Comparison of ENCODE assay signal across 27 cellular contexts in genomic region chr1:219574484-219575087, GRCh38. TPM values are rescaled to one million over a fixed set of nuclear protein-coding genes. Genes with fewer than 3 reads are reported as not detected.
"Had no signal": no experiment of that assay in that cellular context is flagged by ENCODE, and none has a peak within 500 bp of the region (broad histone marks: within the 10 kb centered on the region; RNA-seq: fewer than 3 reads in every experiment).

No MANE protein-coding gene starts in this region.

- H3K9me3 Mint-ChIP-seq: activated naive CD4-positive, alpha-beta T cell treated with anti-CD3 and anti-CD28 coated beads, Interleukin-2, amount 50 U/mL, for 24 hours; activated T-helper 1 cell treated with anti-CD3 and anti-CD28 coated beads, Interleukin-12 subunit alpha, Interleukin-12 subunit beta, Interleukin-2, Interleukin-4 antibody, amounts not matched to agents 30 ng/mL and 10 ng/mL and 1 ng/mL, durations not matched to agents 14 hours and 24 hours and 36 hours; type B pancreatic cell had no signal

- H3K27ac Mint-ChIP-seq: activated CD8-positive, alpha-beta T cell treated with anti-CD3 and anti-CD28 coated beads, Interleukin-2, amount 10 ng/mL, durations not matched to agents 7 days and 5 days; activated naive CD4-positive, alpha-beta T cell treated with anti-CD3 and anti-CD28 coated beads, Interleukin-2, amount 50 U/mL, for 24 hours; activated T-helper 1 cell treated with anti-CD3 and anti-CD28 coated beads, Interleukin-12 subunit alpha, Interleukin-12 subunit beta, Interleukin-2, Interleukin-4 antibody, amounts not matched to agents 30 ng/mL and 10 ng/mL and 1 ng/mL, durations not matched to agents 14 hours and 24 hours and 36 hours; brain; immature natural killer cell; naive thymus-derived CD4-positive, alpha-beta T cell; stimulated activated naive B cell treated with anti-CD40 and anti-IgM and Interleukin-4, amounts not matched to agents 10 μg/mL and 1 μg/mL and 100 μg/mL, for 72 hours; type B pancreatic cell had no signal

- H3K4me3 Mint-ChIP-seq: activated CD8-positive, alpha-beta T cell treated with anti-CD3 and anti-CD28 coated beads, Interleukin-2, amount 10 ng/mL, durations not matched to agents 7 days and 5 days; activated naive CD4-positive, alpha-beta T cell treated with anti-CD3 and anti-CD28 coated beads, Interleukin-2, amount 50 U/mL, for 24 hours; activated T-helper 1 cell treated with anti-CD3 and anti-CD28 coated beads, Interleukin-12 subunit alpha, Interleukin-12 subunit beta, Interleukin-2, Interleukin-4 antibody, amounts not matched to agents 30 ng/mL and 10 ng/mL and 1 ng/mL, durations not matched to agents 14 hours and 24 hours and 36 hours; brain; immature natural killer cell; naive thymus-derived CD4-positive, alpha-beta T cell; stimulated activated naive B cell treated with anti-CD40 and anti-IgM and Interleukin-4, amounts not matched to agents 10 μg/mL and 1 μg/mL and 100 μg/mL, for 72 hours; type B pancreatic cell had no signal

- H2AFZ ChIP-seq: hepatocyte had no signal

- H3K36me3 Mint-ChIP-seq: activated naive CD4-positive, alpha-beta T cell treated with anti-CD3 and anti-CD28 coated beads, Interleukin-2, amount 50 U/mL, for 24 hours; brain; immature natural killer cell; naive thymus-derived CD4-positive, alpha-beta T cell; stimulated activated naive B cell treated with anti-CD40 and anti-IgM and Interleukin-4, amounts not matched to agents 10 μg/mL and 1 μg/mL and 100 μg/mL, for 72 hours; type B pancreatic cell had no signal

- H3K79me2 ChIP-seq: hepatocyte had no signal

- H3K4me2 ChIP-seq: hepatocyte had no signal

- H3K27me3 ChIP-seq: left lung, vagina had no signal

- H3K4me3 ChIP-seq: hepatocyte, left lung, lung, thoracic aorta, vagina had no signal

- H3K27ac ChIP-seq: hepatocyte, left lung, thoracic aorta, vagina had no signal

- H3K36me3 ChIP-seq: left lung, thoracic aorta, vagina had no signal

- DNase-seq: activated CD4-positive, alpha-beta T cell treated with anti-CD3 and anti-CD28 coated beads for 1 hour; activated CD4-positive, alpha-beta T cell treated with anti-CD3 and anti-CD28 coated beads, Interleukin-2, amount 50 U/mL, for 1 hour; activated CD8-positive, alpha-beta T cell treated with anti-CD3 and anti-CD28 coated beads, Interleukin-2, amount 10 ng/mL, durations not matched to agents 7 days and 5 days; activated gamma-delta T cell; anterior cingulate cortex; caudate nucleus; dermis blood vessel endothelial cell; effector CD8-positive, alpha-beta T cell; glutamatergic neuron; immature natural killer cell; left lung; naive thymus-derived CD4-positive, alpha-beta T cell; retina; stimulated activated CD4-positive, alpha-beta T cell treated with anti-CD3 and anti-CD28 coated beads, Interleukin-2, amount 100 ng/mL, for 48 hours; stimulated activated CD8-positive, alpha-beta memory T cell treated with anti-CD3 and anti-CD28 coated beads, Interleukin-4, amount 100 ng/mL, for 48 hours; stimulated activated naive B cell treated with anti-CD40 and anti-IgM and Interleukin-4, amounts not matched to agents 10 μg/mL and 1 μg/mL and 100 μg/mL, for 72 hours had no signal

- H3K4me1 Mint-ChIP-seq: activated naive CD4-positive, alpha-beta T cell treated with anti-CD3 and anti-CD28 coated beads, Interleukin-2, amount 50 U/mL, for 24 hours; immature natural killer cell; naive thymus-derived CD4-positive, alpha-beta T cell; stimulated activated naive B cell treated with anti-CD40 and anti-IgM and Interleukin-4, amounts not matched to agents 10 μg/mL and 1 μg/mL and 100 μg/mL, for 72 hours had no signal

- H3K9me3 ChIP-seq: left lung, thoracic aorta, vagina had no signal

- ATAC-seq: activated CD8-positive, alpha-beta T cell treated with anti-CD3 and anti-CD28 coated beads, Interleukin-2, amount 10 ng/mL, durations not matched to agents 7 days and 5 days; esophagus mucosa; left lung; naive thymus-derived CD4-positive, alpha-beta T cell; stimulated activated naive B cell treated with anti-CD40 and anti-IgM and Interleukin-4, amounts not matched to agents 10 μg/mL and 1 μg/mL and 100 μg/mL, for 72 hours had no signal

- H3K27me3 Mint-ChIP-seq: activated naive CD4-positive, alpha-beta T cell treated with anti-CD3 and anti-CD28 coated beads, Interleukin-2, amount 50 U/mL, for 24 hours; naive thymus-derived CD4-positive, alpha-beta T cell had no signal

- H3K4me1 ChIP-seq: left lung, vagina had no signal

RNA-seq across cellular contexts. Expression of gene ZC3H11B, which starts 38.3 kb away (rescaled TPM):
- total RNA-seq: activated T-helper 1 cell treated with anti-CD3 and anti-CD28 coated beads, Interleukin-12 subunit alpha, Interleukin-12 subunit beta, Interleukin-2, Interleukin-4 antibody, amounts not matched to agents 30 ng/mL and 10 ng/mL and 1 ng/mL, durations not matched to agents 14 hours and 24 hours and 36 hours; endothelial cell of umbilical vein; esophagus mucosa; hepatocyte; naive thymus-derived CD4-positive, alpha-beta T cell; posterior vena cava; thoracic aorta; vagina had no signal
